Comparison of ENCODE assay signal across 2 cellular contexts in genomic region chr1:186289943-186290560, GRCh38.
TF ChIP-seq lines count a peak whose summit lies in the region.

No MANE protein-coding gene starts in this region.

TF ChIP-seq in A549, 52 proteins besides CTCF, POLR2A, EP300 and RAD21 (continued from another document):
- TF ChIP-seq HMGXB4 (CRISPR knock-in tag; IDR thresholded peaks at IDR 0.05; ENCODE audit: borderline replicate concordance) (no peak), FOSL2 (IDR thresholded peaks at IDR 0.05) (no peak), FOSL2 (CRISPR knock-in tag; IDR thresholded peaks at IDR 0.05) (no peak)

TF ChIP-seq in K562, 482 proteins besides CTCF, POLR2A, EP300 and RAD21 (continued from another document):
- TF ChIP-seq HMGXB4 (CRISPR knock-in tag; IDR thresholded peaks at IDR 0.05) (no peak), CEBPG (CRISPR knock-in tag; IDR thresholded peaks at IDR 0.05) (no peak), CEBPG (tag; conservative IDR thresholded peaks at IDR 0.05 in 1 of 2, IDR thresholded peaks at IDR 0.05 in 1 of 2) (peak; percentile 55 to 84; a peak in 2 of 4 replicates), MITF (IDR thresholded peaks at IDR 0.05) (no peak), CEBPB (tag; IDR thresholded peaks at IDR 0.05) (peak; percentile 57; the same call in 1 of the 2 replicates), MTA3 (IDR thresholded peaks at IDR 0.05; ENCODE audit: borderline replicate concordance) (no peak), ATF7 (IDR thresholded peaks at IDR 0.05) (no peak), TRIM24 (IDR thresholded peaks at IDR 0.05) (0 out of 4 replicates have a peak, but pooled peaks of 1 of the 2 experiments have one; percentile 10), ZBTB7A (IDR thresholded peaks at IDR 0.05; ENCODE audit: borderline replicate concordance, control insufficient read depth, low read depth, low read length) (no peak)
